In the genomic region with DNA sequence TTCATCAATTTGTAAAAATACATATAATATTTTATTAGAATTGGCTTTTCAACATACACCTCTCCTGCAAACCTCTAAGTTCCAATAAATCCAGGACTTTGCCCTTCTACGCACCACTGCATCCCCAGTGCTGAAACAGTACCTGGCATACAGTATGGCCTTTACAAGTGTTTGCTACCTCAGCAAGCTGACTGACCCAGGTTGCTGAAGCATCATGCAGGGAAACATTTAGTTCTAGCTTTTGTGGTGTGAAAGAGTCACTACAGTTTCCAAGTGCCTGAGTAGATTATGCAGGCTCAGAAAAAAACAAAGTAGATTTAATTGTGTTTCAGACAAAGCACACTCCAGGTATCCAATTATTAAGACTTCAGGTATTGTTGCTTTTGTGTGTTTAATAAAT, we compare ENCODE assay signal across 20 cellular contexts.
"Had no signal": no experiment of that assay in that cellular context is flagged by ENCODE, and none has a peak within 500 bp of the region (broad histone marks: within the 10 kb centered on the region; RNA-seq: fewer than 3 reads in every experiment).

No MANE protein-coding gene starts in this region.

- ATAC-seq: gastrocnemius medialis; natural killer cell treated with Interleukin-12 subunit alpha and Interleukin-12 subunit beta and Interleukin-15 and Interleukin-18, amount 100 ng/mL, for 72 hours; pancreas; right cardiac atrium; upper lobe of right lung had no signal

- H3K4me3 Mint-ChIP-seq: activated naive CD4-positive, alpha-beta T cell treated with anti-CD3 and anti-CD28 coated beads for 36 hours; activated naive CD8-positive, alpha-beta T cell treated with anti-CD3 and anti-CD28 coated beads, Interleukin-2, amount 10 ng/mL, durations not matched to agents 7 days and 5 days; activated T-cell treated with anti-CD3 and anti-CD28 coated beads, Interleukin-2, amount 50 U/mL, for 24 hours; natural killer cell treated with Interleukin-12 subunit alpha and Interleukin-12 subunit beta and Interleukin-15 and Interleukin-18, amount 100 ng/mL, for 72 hours; stimulated activated naive CD8-positive, alpha-beta T cell treated with anti-CD3 and anti-CD28 coated beads, Interleukin-15, Interleukin-2, amounts not matched to agents 100 ng/mL and 50 ng/mL, for 24 hours; T-helper 2 cell treated with Interferon-gamma antibody and Interleukin-4, amounts not matched to agents 5 μg/mL and 100 μg/mL, for 36 hours had no signal

- DNase-seq: activated CD8-positive, alpha-beta memory T cell treated with anti-CD3 and anti-CD28 coated beads, Interleukin-2, amount 50 U/mL, for 4 hours; activated naive CD4-positive, alpha-beta T cell treated with anti-CD3 and anti-CD28 coated beads for 36 hours; activated naive CD8-positive, alpha-beta T cell treated with anti-CD3 and anti-CD28 coated beads, Interleukin-2, amount 10 ng/mL, durations not matched to agents 7 days and 5 days; activated T-cell treated with anti-CD3 and anti-CD28 coated beads, Interleukin-2, amount 50 U/mL, for 24 hours; amniotic stem cell; colonic mucosa; esophagus squamous epithelium; gastrocnemius medialis; hippocampal formation; pancreas; right cardiac atrium; stimulated activated CD4-positive, alpha-beta T cell treated with anti-CD3 and anti-CD28 coated beads, Interleukin-12 subunit alpha, Interleukin-12 subunit beta, amount 100 ng/mL, for 4 hours; stimulated activated CD4-positive, alpha-beta T cell treated with anti-CD3 and anti-CD28 coated beads, Interleukin-4, amount 100 ng/mL, for 4 hours; substantia nigra; upper lobe of right lung; WERI-Rb-1 had no signal

- H3K27ac Mint-ChIP-seq: activated naive CD4-positive, alpha-beta T cell treated with anti-CD3 and anti-CD28 coated beads for 36 hours; activated naive CD8-positive, alpha-beta T cell treated with anti-CD3 and anti-CD28 coated beads, Interleukin-2, amount 10 ng/mL, durations not matched to agents 7 days and 5 days; activated T-cell treated with anti-CD3 and anti-CD28 coated beads, Interleukin-2, amount 50 U/mL, for 24 hours; natural killer cell treated with Interleukin-12 subunit alpha and Interleukin-12 subunit beta and Interleukin-15 and Interleukin-18, amount 100 ng/mL, for 72 hours; stimulated activated naive CD8-positive, alpha-beta T cell treated with anti-CD3 and anti-CD28 coated beads, Interleukin-15, Interleukin-2, amounts not matched to agents 100 ng/mL and 50 ng/mL, for 24 hours; T-helper 2 cell treated with Interferon-gamma antibody and Interleukin-4, amounts not matched to agents 5 μg/mL and 100 μg/mL, for 36 hours had no signal

- H3K36me3 Mint-ChIP-seq: activated naive CD8-positive, alpha-beta T cell treated with anti-CD3 and anti-CD28 coated beads, Interleukin-2, amount 10 ng/mL, durations not matched to agents 7 days and 5 days; natural killer cell treated with Interleukin-12 subunit alpha and Interleukin-12 subunit beta and Interleukin-15 and Interleukin-18, amount 100 ng/mL, for 72 hours had no signal

- H3K27me3 Mint-ChIP-seq: activated naive CD8-positive, alpha-beta T cell treated with anti-CD3 and anti-CD28 coated beads, Interleukin-2, amount 10 ng/mL, durations not matched to agents 7 days and 5 days; activated T-cell treated with anti-CD3 and anti-CD28 coated beads, Interleukin-2, amount 50 U/mL, for 24 hours; natural killer cell treated with Interleukin-12 subunit alpha and Interleukin-12 subunit beta and Interleukin-15 and Interleukin-18, amount 100 ng/mL, for 72 hours; stimulated activated naive CD8-positive, alpha-beta T cell treated with anti-CD3 and anti-CD28 coated beads, Interleukin-15, Interleukin-2, amounts not matched to agents 100 ng/mL and 50 ng/mL, for 24 hours had no signal

- H3K4me3 ChIP-seq: colonic mucosa, esophagus squamous epithelium, gastrocnemius medialis, pancreas, thyroid gland, upper lobe of right lung had no signal

- H3K9me3 Mint-ChIP-seq: activated naive CD4-positive, alpha-beta T cell treated with anti-CD3 and anti-CD28 coated beads for 36 hours; natural killer cell treated with Interleukin-12 subunit alpha and Interleukin-12 subunit beta and Interleukin-15 and Interleukin-18, amount 100 ng/mL, for 72 hours; stimulated activated naive CD8-positive, alpha-beta T cell treated with anti-CD3 and anti-CD28 coated beads, Interleukin-15, Interleukin-2, amounts not matched to agents 100 ng/mL and 50 ng/mL, for 24 hours; T-helper 2 cell treated with Interferon-gamma antibody and Interleukin-4, amounts not matched to agents 5 μg/mL and 100 μg/mL, for 36 hours had no signal

- H3K4me1 Mint-ChIP-seq: activated naive CD8-positive, alpha-beta T cell treated with anti-CD3 and anti-CD28 coated beads, Interleukin-2, amount 10 ng/mL, durations not matched to agents 7 days and 5 days had no signal
